In genomic region chr10:133356953-133357292, GRCh38 we compare ENCODE assay signal across 1 cellular context.
TF ChIP-seq lines count a peak whose summit lies in the region.

No MANE protein-coding gene starts in this region.

TF ChIP-seq in HepG2, 621 proteins besides CTCF, POLR2A, EP300 and RAD21 (continued from another document and continues in another):
- TF ChIP-seq ZNF142 (CRISPR knock-in tag; IDR thresholded peaks at IDR 0.05): no peak; the same call in 1 of the 2 replicates
- no peak for TF ChIP-seq TAF15 (IDR thresholded peaks at IDR 0.05; ENCODE audit: low read depth, low read length, poor library complexity, severe bottlenecking)
- no peak for TF ChIP-seq RBM22 (optimal IDR thresholded peaks at IDR 0.05; ENCODE audit: low read length)
- TF ChIP-seq ZNF512B (CRISPR knock-in tag; IDR thresholded peaks at IDR 0.05; ENCODE audit: borderline replicate concordance): no peak
- TF ChIP-seq MTF1 (CRISPR knock-in tag; IDR thresholded peaks at IDR 0.05): no peak
- TF ChIP-seq SAFB2 (CRISPR knock-in tag; IDR thresholded peaks at IDR 0.05; ENCODE audit: borderline replicate concordance, low read depth): no peak
- 0 out of 4 replicates have a peak, but pooled peaks of 1 of the 2 experiments have one; percentile 47 for TF ChIP-seq KLF16 (CRISPR knock-in tag; IDR thresholded peaks at IDR 0.05)
- TF ChIP-seq PLRG1 (conservative IDR thresholded peaks at IDR 0.05): no peak
- TF ChIP-seq ZNF709 (CRISPR knock-in tag; IDR thresholded peaks at IDR 0.05): no peak
- TF ChIP-seq HDAC6 (IDR thresholded peaks at IDR 0.05; ENCODE audit: low read depth, low read length): no peak
- no peak for TF ChIP-seq MYC (CRISPR knock-in tag; IDR thresholded peaks at IDR 0.05; ENCODE audit: borderline replicate concordance)
- TF ChIP-seq PHF20 (CRISPR knock-in tag; IDR thresholded peaks at IDR 0.05): no peak
- TF ChIP-seq CHCHD3 (CRISPR knock-in tag; IDR thresholded peaks at IDR 0.05): no peak
- no peak for TF ChIP-seq ISX (CRISPR knock-in tag; conservative IDR thresholded peaks at IDR 0.05)
- 0 out of 2 replicates have a peak, but pooled peaks have one; percentile 33 for TF ChIP-seq NR2F2 (IDR thresholded peaks at IDR 0.05; ENCODE audit: borderline replicate concordance, low read depth)
- TF ChIP-seq CEBPG (CRISPR knock-in tag; IDR thresholded peaks at IDR 0.05): no peak
- TF ChIP-seq HNF4A (CRISPR knock-in tag; IDR thresholded peaks at IDR 0.05): no peak
- TF ChIP-seq ADNP (CRISPR knock-in tag; IDR thresholded peaks at IDR 0.05): no peak
- no peak for TF ChIP-seq ZNF382 (CRISPR knock-in tag; IDR thresholded peaks at IDR 0.05; ENCODE audit: borderline replicate concordance)
- TF ChIP-seq MAFF (IDR thresholded peaks at IDR 0.05; ENCODE audit: low read depth, low read length): no peak
- TF ChIP-seq ZNF225 (CRISPR knock-in tag; IDR thresholded peaks at IDR 0.05): no peak; the same call in 1 of the 2 replicates
- TF ChIP-seq CREB1 (IDR thresholded peaks at IDR 0.05): no peak
- no peak for TF ChIP-seq CREB1 (CRISPR knock-in tag; IDR thresholded peaks at IDR 0.05)
- no peak for TF ChIP-seq ZNF614 (CRISPR knock-in tag; IDR thresholded peaks at IDR 0.05; ENCODE audit: borderline replicate concordance)
- no peak for TF ChIP-seq KLF13 (CRISPR knock-in tag; IDR thresholded peaks at IDR 0.05)
- TF ChIP-seq MED13 (CRISPR knock-in tag; IDR thresholded peaks at IDR 0.05): no peak
- TF ChIP-seq SOX13 (IDR thresholded peaks at IDR 0.05): no peak
- no peak for TF ChIP-seq SOX13 (CRISPR knock-in tag; conservative IDR thresholded peaks at IDR 0.05 in 1 of 2, IDR thresholded peaks at IDR 0.05 in 1 of 2)
- TF ChIP-seq ETV5 (CRISPR knock-in tag; IDR thresholded peaks at IDR 0.05; ENCODE audit: borderline replicate concordance): no peak
- 0 out of 2 replicates have a peak, but pooled peaks have one; percentile 38 for TF ChIP-seq ZBTB37 (CRISPR knock-in tag; IDR thresholded peaks at IDR 0.05)
- TF ChIP-seq SNAPC5 (CRISPR knock-in tag; IDR thresholded peaks at IDR 0.05; ENCODE audit: borderline replicate concordance): no peak
- no peak for TF ChIP-seq IRF2 (CRISPR knock-in tag; IDR thresholded peaks at IDR 0.05)
- no peak; the same call in 1 of the 2 replicates for TF ChIP-seq ZNF616 (CRISPR knock-in tag; IDR thresholded peaks at IDR 0.05; ENCODE audit: low read depth)
- TF ChIP-seq NR0B2 (CRISPR knock-in tag; IDR thresholded peaks at IDR 0.05): peak; percentile 69; the same call in 1 of the 2 replicates
- peak; percentile 81; the same call in 1 of the 2 replicates for TF ChIP-seq HIVEP1 (CRISPR knock-in tag; IDR thresholded peaks at IDR 0.05)
- TF ChIP-seq ZNF83 (CRISPR knock-in tag; IDR thresholded peaks at IDR 0.05; ENCODE audit: borderline replicate concordance): no peak
- TF ChIP-seq CEBPZ (IDR thresholded peaks at IDR 0.05; ENCODE audit: low read length): no peak
- no peak for TF ChIP-seq ZNF598 (CRISPR knock-in tag; IDR thresholded peaks at IDR 0.05; ENCODE audit: borderline replicate concordance)
- no peak for TF ChIP-seq ARHGAP35 (CRISPR knock-in tag; IDR thresholded peaks at IDR 0.05; ENCODE audit: borderline replicate concordance)
- no peak for TF ChIP-seq ZNF883 (CRISPR knock-in tag; IDR thresholded peaks at IDR 0.05; ENCODE audit: not compliant biosample characterization)
- TF ChIP-seq TBX2 (CRISPR knock-in tag; IDR thresholded peaks at IDR 0.05; ENCODE audit: borderline replicate concordance): no peak
- TF ChIP-seq CAMTA2 (CRISPR knock-in tag; IDR thresholded peaks at IDR 0.05; ENCODE audit: borderline replicate concordance): 0 out of 2 replicates have a peak, but pooled peaks have one; percentile 80
- TF ChIP-seq PCBP1 (IDR thresholded peaks at IDR 0.05; ENCODE audit: borderline replicate concordance, low read depth, low read length): 0 out of 2 replicates have a peak, but pooled peaks have one; percentile 15
- no peak for TF ChIP-seq SMAD9 (CRISPR knock-in tag; IDR thresholded peaks at IDR 0.05)
- TF ChIP-seq ZNF781 (CRISPR knock-in tag; IDR thresholded peaks at IDR 0.05; ENCODE audit: borderline replicate concordance, not compliant biosample characterization): no peak
- TF ChIP-seq KDM5A (IDR thresholded peaks at IDR 0.05; ENCODE audit: borderline replicate concordance, low read length): no peak
- no peak for TF ChIP-seq RORA (CRISPR knock-in tag; IDR thresholded peaks at IDR 0.05)
- TF ChIP-seq HDAC1 (CRISPR knock-in tag; IDR thresholded peaks at IDR 0.05): no peak
- peak; percentile 61; the same call in 1 of the 2 replicates for TF ChIP-seq ZNF20 (CRISPR knock-in tag; IDR thresholded peaks at IDR 0.05)
- TF ChIP-seq UBTF (CRISPR knock-in tag; IDR thresholded peaks at IDR 0.05): no peak
- TF ChIP-seq GPN1 (CRISPR knock-in tag; IDR thresholded peaks at IDR 0.05; ENCODE audit: borderline replicate concordance): no peak
- TF ChIP-seq RBM39 (IDR thresholded peaks at IDR 0.05; ENCODE audit: low read depth, low read length, poor library complexity, severe bottlenecking): no peak
- no peak for TF ChIP-seq TRIM22 (IDR thresholded peaks at IDR 0.05)
- TF ChIP-seq BCL6 (CRISPR knock-in tag; IDR thresholded peaks at IDR 0.05): no peak
- no peak for TF ChIP-seq FOXO1 (CRISPR knock-in tag; IDR thresholded peaks at IDR 0.05)
